Comparison of ENCODE assay signal across 8 cellular contexts in the genomic region with DNA sequence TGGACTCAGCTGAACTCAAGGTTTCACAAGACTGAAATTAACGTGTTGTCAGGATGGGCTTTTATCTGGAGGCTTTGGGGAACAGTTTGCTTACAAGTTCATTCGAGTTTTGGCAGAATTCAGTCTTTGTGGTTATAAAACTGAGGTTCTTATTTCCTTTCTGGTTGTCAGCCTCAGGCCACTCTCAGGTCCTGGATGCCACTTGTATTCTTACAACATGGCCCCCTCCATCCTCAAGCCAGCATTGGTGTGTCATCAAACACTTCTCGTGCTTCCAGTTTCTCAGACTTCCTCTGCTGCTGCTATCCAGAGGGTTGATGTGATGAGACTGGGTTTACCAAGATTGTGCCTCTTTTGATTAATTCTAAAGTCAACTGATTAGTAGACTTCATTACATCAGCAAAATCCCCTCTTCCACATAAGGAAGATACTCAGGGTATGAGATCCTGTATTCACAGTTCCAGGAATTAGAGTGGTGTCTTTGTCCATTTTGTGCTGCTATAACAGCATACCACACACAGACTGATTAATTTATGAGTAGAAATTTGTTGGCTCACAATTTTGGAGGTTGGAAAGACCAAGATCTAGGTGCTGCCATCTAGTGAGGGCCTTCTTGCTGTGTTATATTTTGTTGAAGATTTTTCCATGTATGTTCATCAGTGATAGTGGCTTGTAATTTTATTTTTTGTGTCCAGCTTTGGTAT. TPM values are rescaled to one million over a fixed set of nuclear protein-coding genes. Genes with fewer than 3 reads are reported as not detected.
A peak's percentile ranks its signal among the peaks of the same experiment; 100 is the strongest.
DNase-seq lines count a peak whose midpoint lies in the region; ATAC-seq and TF ChIP-seq lines count a peak whose summit lies in the region.

No MANE protein-coding gene starts in this region.

- TF ChIP-seq CTCF in left ventricle myocardium inferior (IDR thresholded peaks at IDR 0.05; ENCODE audit: borderline replicate concordance) = peak; percentile 33
- TF ChIP-seq CTCF in glutamatergic neuron (IDR thresholded peaks at IDR 0.05; ENCODE audit: partially characterized antibody, unreplicated experiment) = no peak

- no peak overlapping the region for H3K18ac ChIP-seq in mesenchymal stem cell (ENCODE audit: low read depth in 1 of 2, low read length in 2 of 2)

- H3K4me1 Mint-ChIP-seq in activated naive CD4-positive, alpha-beta T cell treated with anti-CD3 and anti-CD28 coated beads, Interleukin-2, amount 10 ng/mL, durations not matched to agents 7 days and 5 days = peaks cover 43% of the 10 kb centered on the region
- peaks cover 2% of the 10 kb centered on the region for H3K4me1 Mint-ChIP-seq in glutamatergic neuron (ENCODE audit: low read depth, unreplicated experiment)

- H2AK5ac ChIP-seq in mesenchymal stem cell (ENCODE audit: low read length, severe bottlenecking) = no peak overlapping the region

- no peak overlapping the region for H4K8ac ChIP-seq in mesenchymal stem cell (ENCODE audit: low read length)

- ATAC-seq in left ventricle myocardium superior (no peak), GM18520 (IDR thresholded peaks at IDR 0.05; ENCODE audit: unreplicated experiment) (no peak), HG03159 (IDR thresholded peaks at IDR 0.05; ENCODE audit: unreplicated experiment) (no peak)

- no peak overlapping the region for H2BK12ac ChIP-seq in mesenchymal stem cell (ENCODE audit: low read length in 2 of 2)

- H3K9me3 Mint-ChIP-seq in activated naive CD4-positive, alpha-beta T cell treated with anti-CD3 and anti-CD28 coated beads, Interleukin-2, amount 10 ng/mL, durations not matched to agents 7 days and 5 days = no peaks in the 10 kb centered on the region
- H3K9me3 Mint-ChIP-seq in glutamatergic neuron (ENCODE audit: unreplicated experiment) = peaks cover 2% of the 10 kb centered on the region

- H3K23ac ChIP-seq in mesenchymal stem cell (ENCODE audit: low read length in 2 of 2) = no peak overlapping the region

- peaks cover 5% of the 10 kb centered on the region for H3K79me1 ChIP-seq in mesenchymal stem cell (replicated peaks; ENCODE audit: low read length, poor library complexity, severe bottlenecking)

- H3K27me3 Mint-ChIP-seq in activated naive CD4-positive, alpha-beta T cell treated with anti-CD3 and anti-CD28 coated beads, Interleukin-2, amount 10 ng/mL, durations not matched to agents 7 days and 5 days = no peaks in the 10 kb centered on the region
- H3K27me3 Mint-ChIP-seq in glutamatergic neuron (ENCODE audit: unreplicated experiment) = peaks cover 2% of the 10 kb centered on the region

- no peak overlapping the region for H3K4ac ChIP-seq in mesenchymal stem cell (ENCODE audit: low read depth in 1 of 2, low read length in 2 of 2)

- intact Hi-C loops in left ventricle myocardium inferior (cut with micrococcal nuclease) = no loop called here
- intact Hi-C loops in left ventricle myocardium superior (cut with micrococcal nuclease) = no loop called here

- H3K36me3 Mint-ChIP-seq in activated naive CD4-positive, alpha-beta T cell treated with anti-CD3 and anti-CD28 coated beads, Interleukin-2, amount 10 ng/mL, durations not matched to agents 7 days and 5 days = peaks cover 9% of the 10 kb centered on the region
- H3K36me3 Mint-ChIP-seq in glutamatergic neuron (ENCODE audit: unreplicated experiment) = no peaks in the 10 kb centered on the region

- no peaks in the 10 kb centered on the region for H3K36me3 ChIP-seq in left ventricle myocardium inferior
- H3K36me3 ChIP-seq in mesenchymal stem cell (ENCODE audit: control insufficient read depth in 1 of 2, insufficient read depth in 2 of 2, low read depth in 1 of 2, low read length in 2 of 2) = no peaks in the 10 kb centered on the region

- H3K4me2 ChIP-seq in mesenchymal stem cell (ENCODE audit: low read length, poor library complexity, severe bottlenecking) = no peak overlapping the region

- no peak overlapping the region for H2BK5ac ChIP-seq in mesenchymal stem cell (ENCODE audit: low read depth, low read length, poor library complexity, severe bottlenecking)

- H3K14ac ChIP-seq in mesenchymal stem cell (ENCODE audit: low read length in 2 of 2) = no peak overlapping the region

- peak overlapping the region; percentile 55 for H3K9ac ChIP-seq in mesenchymal stem cell (ENCODE audit: low read length)

- H3K27ac Mint-ChIP-seq in activated naive CD4-positive, alpha-beta T cell treated with anti-CD3 and anti-CD28 coated beads, Interleukin-2, amount 10 ng/mL, durations not matched to agents 7 days and 5 days = peak overlapping the region; percentile 78
- no peak overlapping the region for H3K27ac Mint-ChIP-seq in glutamatergic neuron (ENCODE audit: unreplicated experiment)

- no peak overlapping the region for H3K4me3 Mint-ChIP-seq in activated naive CD4-positive, alpha-beta T cell treated with anti-CD3 and anti-CD28 coated beads, Interleukin-2, amount 10 ng/mL, durations not matched to agents 7 days and 5 days
- H3K4me3 Mint-ChIP-seq in glutamatergic neuron (ENCODE audit: unreplicated experiment) = no peak overlapping the region

- H2BK120ac ChIP-seq in mesenchymal stem cell (ENCODE audit: low read depth, low read length) = no peak overlapping the region

- DNase-seq in left ventricle myocardium inferior = no peak
- no peak for DNase-seq in left ventricle myocardium superior
- DNase-seq in Kasumi-1 (lab: John Stamatoyannopoulos, UW) = peak; percentile 48 to 69
- peak; percentile 44 for DNase-seq in activated naive CD4-positive, alpha-beta T cell treated with anti-CD3 and anti-CD28 coated beads, Interleukin-2, amount 10 ng/mL, durations not matched to agents 7 days and 5 days
- DNase-seq in mesenchymal stem cell = peak; percentile 49
- no peak for DNase-seq in glutamatergic neuron

- no peak overlapping the region for H4K91ac ChIP-seq in mesenchymal stem cell (ENCODE audit: low read length)

- H3K9me3 ChIP-seq in left ventricle myocardium inferior (replicated peaks) = no peaks in the 10 kb centered on the region
- no peaks in the 10 kb centered on the region for H3K9me3 ChIP-seq in mesenchymal stem cell (ENCODE audit: control insufficient read depth, low read length)

- no peak overlapping the region for H3K27ac ChIP-seq in left ventricle myocardium inferior (replicated peaks)
- no peak overlapping the region for H3K27ac ChIP-seq in mesenchymal stem cell (ENCODE audit: low read length, poor library complexity, severe bottlenecking)

- 87% methylated on average over 2 of the region's 3 CpGs for WGBS in mesenchymal stem cell

- H3K4me1 ChIP-seq in left ventricle myocardium inferior (peaks cover 66% of the 10 kb centered on the region), mesenchymal stem cell (ENCODE audit: control insufficient read depth, insufficient read depth, low read depth, low read length) (peaks cover 3% of the 10 kb centered on the region)

- H3K27me3 ChIP-seq in left ventricle myocardium inferior (ENCODE audit: low read depth) (no peaks in the 10 kb centered on the region), mesenchymal stem cell (ENCODE audit: control insufficient read depth in 1 of 2, insufficient read depth in 1 of 2, low read length in 2 of 2) (no peaks in the 10 kb centered on the region)

- H2AFZ ChIP-seq in mesenchymal stem cell (ENCODE audit: low read depth, low read length) = no peak overlapping the region

- no peak overlapping the region for H3K4me3 ChIP-seq in left ventricle myocardium inferior
- H3K4me3 ChIP-seq in mesenchymal stem cell (ENCODE audit: insufficient read depth in 1 of 2, low read depth in 1 of 2, low read length in 2 of 2) = no peak overlapping the region

- CTCF ChIA-PET in activated naive CD4-positive, alpha-beta T cell treated with anti-CD3 and anti-CD28 coated beads, Interleukin-2, amount 10 ng/mL, durations not matched to agents 7 days and 5 days (lab: Charles Lee) = interaction anchor here (0.6 to 2.5 kb wide), 8 partner anchors 9 to 742 kb away, joined by 3 to 9 read pairs (median 4); a partner anchor contains a TSS

- H2BK15ac ChIP-seq in mesenchymal stem cell (ENCODE audit: low read depth, poor library complexity, severe bottlenecking) = no peak overlapping the region

RNA-seq across cellular contexts. Expression of a gene that starts 10.9 kb away (rescaled TPM):
- total RNA-seq in left ventricle myocardium inferior = 25.8 TPM
- 19.8 TPM for total RNA-seq in left ventricle myocardium superior
- 26.9 TPM for polyA plus RNA-seq in mesenchymal stem cell (2013, experiment 1 of 2)
- polyA plus RNA-seq in mesenchymal stem cell (2013, experiment 2 of 2) = 26.2 TPM
- 79.0 TPM for total RNA-seq in glutamatergic neuron (ENCODE audit: unreplicated experiment)

RNA-seq across cellular contexts. Expression of a gene that starts 52.3 kb away (rescaled TPM):
- total RNA-seq in left ventricle myocardium inferior (78.7 TPM), left ventricle myocardium superior (71.8 TPM), glutamatergic neuron (ENCODE audit: unreplicated experiment) (51.6 TPM)
- polyA plus RNA-seq in mesenchymal stem cell (2013, experiment 1 of 2) = 55.2 TPM
- 56.7 TPM for polyA plus RNA-seq in mesenchymal stem cell (2013, experiment 2 of 2)

Comparison
In these comparisons a context has a peak if more than half of its experiments do, and no peak if none do; other contexts are left out.
1. DNase-seq: peak in Kasumi-1 (2 of 2), activated naive CD4-positive, alpha-beta T cell treated with anti-CD3 and anti-CD28 coated beads, Interleukin-2, amount 10 ng/mL, durations not matched to agents 7 days and 5 days (single experiment) and mesenchymal stem cell (single experiment); none in left ventricle myocardium inferior (single experiment), left ventricle myocardium superior (single experiment) and glutamatergic neuron (single experiment).